ENCODE assay signal across 21 cellular contexts in the genomic region with DNA sequence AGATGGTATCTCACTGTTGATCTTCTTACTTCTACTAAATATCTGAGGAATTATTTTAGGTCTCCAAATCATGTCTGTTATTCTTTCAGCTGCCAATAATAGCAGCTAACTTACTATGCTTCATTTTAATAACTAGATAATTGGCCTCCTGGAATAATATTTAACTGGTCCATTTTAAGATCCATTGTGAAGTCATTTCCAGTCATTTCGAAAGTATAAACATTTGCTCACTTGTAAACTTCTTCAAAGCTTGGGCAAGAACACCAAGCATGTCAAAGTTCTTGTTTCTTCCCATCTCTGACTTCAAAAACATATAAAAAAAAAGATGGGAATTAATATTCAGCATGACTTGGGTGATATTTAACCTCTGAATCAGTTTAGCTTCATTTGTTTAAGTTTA.
A peak's percentile ranks its signal among the peaks of the same experiment; 100 is the strongest.
DNase-seq lines count a peak whose midpoint lies in the region; ATAC-seq, FAIRE-seq and TF ChIP-seq lines count a peak whose summit lies in the region.
"Had no signal": no experiment of that assay in that cellular context is flagged by ENCODE, and none has a peak within 500 bp of the region (broad histone marks: within the 10 kb centered on the region; RNA-seq: fewer than 3 reads in every experiment).

No MANE protein-coding gene starts in this region.

- no peaks in the 10 kb centered on the region for H3K27me3 ChIP-seq in GM12878 (replicated peaks in 1 of 2; ENCODE audit: control insufficient read depth in 2 of 2, insufficient read depth in 2 of 2, low read length in 1 of 2)
- H3K27me3 ChIP-seq in aorta (ENCODE audit: control insufficient read depth in 1 of 2, insufficient read depth in 2 of 2, low read length in 1 of 2), result peaks cover 0 to 1% of the 10 kb centered on the region in 2 donors
- H3K27me3 ChIP-seq: BLaER1 had no signal

- H3K27ac ChIP-seq in GM12878 (ENCODE audit: control insufficient read depth, insufficient read depth) (no peak overlapping the region), aorta (ENCODE audit: low read depth in 1 of 2, low read length in 2 of 2) (no peak overlapping the region)
- H3K27ac ChIP-seq: 22Rv1, BLaER1, C4-2B, GM23248 had no signal

- H3K9ac ChIP-seq in GM12878 (ENCODE audit: control insufficient read depth, insufficient read depth, low read length), result no peak overlapping the region
- H3K9ac ChIP-seq: BLaER1, GM23248 had no signal

- H3K4me1 ChIP-seq in GM12878 (ENCODE audit: control insufficient read depth, insufficient read depth, low read length), result no peaks in the 10 kb centered on the region
- no peaks in the 10 kb centered on the region for H3K4me1 ChIP-seq in aorta (ENCODE audit: control insufficient read depth in 1 of 2, insufficient read depth in 2 of 2, low read length in 2 of 2)
- H3K4me1 ChIP-seq: BLaER1, Caco-2 had no signal

- no peak overlapping the region for H2AFZ ChIP-seq in GM12878 (ENCODE audit: control insufficient read depth, low read depth, low read length)
- H2AFZ ChIP-seq: GM23248 had no signal

- no peaks in the 10 kb centered on the region for H4K20me1 ChIP-seq in GM12878 (ENCODE audit: control insufficient read depth, insufficient read depth)
- H4K20me1 ChIP-seq: BLaER1 had no signal

- FAIRE-seq in GM18507 (lab: Jason Lieb, UNC), result no peak
- FAIRE-seq in GM12878 (lab: Jason Lieb, UNC), result no peak
- FAIRE-seq: A204.1, G401.6 had no signal

- H3K79me2 ChIP-seq in GM12878 (ENCODE audit: control insufficient read depth, insufficient read depth, low read length), result no peaks in the 10 kb centered on the region

- in situ Hi-C loops in GM12878 (cut with MboI), result no loop called here

- intact Hi-C loops in GM12878 (cut with micrococcal nuclease; ENCODE audit: unreplicated experiment) (no loop called here), aorta (cut with DNase I) (no loop called here)

- CTCF ChIA-PET in GM12878 (lab: Yijun Ruan, JAX), result interaction anchor here (1.0 kb wide), 1 partner anchor 26 kb away, joined by 3 read pairs; no protein-coding TSS in a partner anchor

- TF ChIP-seq EP300 in GM12878 (IDR thresholded peaks at IDR 0.05; ENCODE audit: borderline replicate concordance in 1 of 2, control insufficient read depth in 1 of 2, low read depth in 2 of 2, low read length in 2 of 2), result no peak

- TF ChIP-seq RAD21 in GM12878 (IDR thresholded peaks at IDR 0.05; ENCODE audit: insufficient read depth, low read depth, low read length), result no peak

- peaks cover 6% of the 10 kb centered on the region for H3K27me3 Mint-ChIP-seq in chondrocyte (ENCODE audit: low read depth)
- H3K27me3 Mint-ChIP-seq: B cell; CD4-positive, CD25-positive, alpha-beta regulatory T cell had no signal

- H3K4me2 ChIP-seq in GM12878 (ENCODE audit: control insufficient read depth, insufficient read depth), result no peak overlapping the region
- H3K4me2 ChIP-seq: BLaER1 had no signal

- no TSS peak for BruUV-seq in GM12878 (replicated peaks; lab: Mats Ljungman, UMichigan)

- TF ChIP-seq CTCF in GM12878 (IDR thresholded peaks at IDR 0.05 in 2 of 3, conservative IDR thresholded peaks at IDR 0.05 in 1 of 3; ENCODE audit: control insufficient read depth in 2 of 3, extremely low read depth in 1 of 3, insufficient read depth in 1 of 3, low read depth in 3 of 3, low read length in 3 of 3) (no peak), chondrocyte (IDR thresholded peaks at IDR 0.05) (no peak)

- 0% methylated on average over 1 of the region's 1 CpG for WGBS in GM12878 (ENCODE audit: insufficient coverage, insufficient replicate concordance, low lambda C conversion rate, missing lambda C conversion rate)
- WGBS in aorta, 2 donors, result 37 to 46% methylated on average over 1 of the region's 1 CpG

- SMC1A ChIA-PET in GM12878 (lab: Charles Lee; ENCODE audit: uncharacterized antibody, unreplicated experiment), result no interaction called here

- H3K36me3 ChIP-seq in GM12878 (ENCODE audit: control insufficient read depth in 2 of 2, insufficient read depth in 2 of 2, low read length in 1 of 2) (no peaks in the 10 kb centered on the region), aorta (ENCODE audit: control insufficient read depth in 1 of 2, insufficient read depth in 2 of 2, low read length in 1 of 2) (no peaks in the 10 kb centered on the region)
- H3K36me3 ChIP-seq: BLaER1, HAP-1 had no signal

- RAD21 ChIA-PET in GM12878 (lab: Charles Lee; ENCODE audit: unreplicated experiment), result no interaction called here

- ATAC-seq in GM18870 (IDR thresholded peaks at IDR 0.05; ENCODE audit: unreplicated experiment) (peak; percentile 62), HG02759 (IDR thresholded peaks at IDR 0.05; ENCODE audit: unreplicated experiment) (peak; percentile 67), GM12878 (no peak), aorta (ENCODE audit: low FRiP score) (no peak)
- ATAC-seq: CD8-positive, alpha-beta T cell had no signal

- H3K9me3 ChIP-seq in GM12878 (replicated peaks; ENCODE audit: control insufficient read depth, insufficient read depth, low read length) (no peaks in the 10 kb centered on the region), aorta (ENCODE audit: control insufficient read depth, low read length) (no peaks in the 10 kb centered on the region)
- H3K9me3 ChIP-seq: BLaER1, Caco-2, HAP-1 had no signal

- no peak overlapping the region for H3K27ac Mint-ChIP-seq in chondrocyte (ENCODE audit: unreplicated experiment)
- H3K27ac Mint-ChIP-seq: B cell; CD4-positive, CD25-positive, alpha-beta regulatory T cell; CD8-positive, alpha-beta T cell; HFFc6 had no signal

- H3K4me3 Mint-ChIP-seq in chondrocyte (ENCODE audit: unreplicated experiment), result no peak overlapping the region
- H3K4me3 Mint-ChIP-seq: B cell; CD4-positive, CD25-positive, alpha-beta regulatory T cell; CD8-positive, alpha-beta T cell; HFFc6 had no signal

- H3K4me1 Mint-ChIP-seq in chondrocyte (ENCODE audit: low read depth), result no peaks in the 10 kb centered on the region
- H3K4me1 Mint-ChIP-seq: B cell; CD4-positive, CD25-positive, alpha-beta regulatory T cell had no signal

- POLR2A ChIA-PET in GM12878 (lab: Charles Lee), result no interaction called here

- no peaks in the 10 kb centered on the region for H3K36me3 Mint-ChIP-seq in chondrocyte (ENCODE audit: low read depth)
- H3K36me3 Mint-ChIP-seq: CD4-positive, CD25-positive, alpha-beta regulatory T cell; CD8-positive, alpha-beta T cell had no signal

- no peak overlapping the region for H3K4me3 ChIP-seq in GM12878
- no peak overlapping the region for H3K4me3 ChIP-seq in aorta (ENCODE audit: low read length in 2 of 2)
- H3K4me3 ChIP-seq: BLaER1, GM23248, HAP-1 had no signal

- no peak for TF ChIP-seq POLR2A in GM12878 (IDR thresholded peaks at IDR 0.05; ENCODE audit: low read depth, low read length)

- peak; percentile 0 for DNase-seq in GM18507 (ENCODE audit: extremely low spot score, insufficient read length, low read depth)
- no peak for DNase-seq in GM12878 (ENCODE audit: low read depth, low spot score)
- DNase-seq in nucleus accumbens (lab: John Stamatoyannopoulos, UW), result no peak
- DNase-seq in chondrocyte (ENCODE audit: low spot score), result no peak
- no peak for DNase-seq in aorta
- DNase-seq: Caco-2; CD4-positive, CD25-positive, alpha-beta regulatory T cell; CD8-positive, alpha-beta T cell; DMS153; DND-41; GM23248; HFFc6 had no signal

- H3K9me3 Mint-ChIP-seq in chondrocyte (ENCODE audit: low read depth), result no peaks in the 10 kb centered on the region

TF ChIP-seq in GM12878, 131 proteins besides CTCF, POLR2A, EP300 and RAD21:
- TF ChIP-seq JUNB (IDR thresholded peaks at IDR 0.05), result peak; percentile 24; the same call in 1 of the 2 replicates
- TF ChIP-seq SP1 (IDR thresholded peaks at IDR 0.05; ENCODE audit: low read depth, low read length), result no peak
TF ChIP-seq in GM12878: peak in this region for 1.

Comparison
In these comparisons a context has a peak if more than half of its experiments do, and no peak if none do; other contexts are left out.
1. ATAC-seq: peak in GM18870 (single experiment) and HG02759 (single experiment); none in GM12878 (single experiment) and aorta (single experiment).